Comparison of ENCODE assay signal across 8 cellular contexts in the genomic region with DNA sequence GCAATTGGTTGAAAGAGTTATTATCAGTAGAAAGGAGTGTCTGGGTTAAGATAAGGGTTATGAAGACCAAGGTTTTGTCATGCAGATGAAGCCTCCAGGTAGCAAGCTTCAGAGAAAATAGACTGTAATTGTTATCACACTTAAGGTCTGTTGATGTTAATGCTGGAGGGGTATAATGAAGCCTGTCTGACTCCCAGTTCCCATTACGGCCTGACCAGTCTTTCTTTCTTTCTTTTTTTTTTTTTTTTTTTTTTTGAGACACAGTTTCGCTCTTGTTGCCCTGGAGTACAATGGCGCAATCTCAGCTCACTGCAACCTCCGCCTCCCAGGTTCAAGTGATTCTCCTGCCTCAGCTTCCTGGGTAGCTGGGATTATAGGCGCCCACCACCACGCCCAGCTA. TPM values are rescaled to one million over a fixed set of nuclear protein-coding genes. Genes with fewer than 3 reads are reported as not detected.
A peak's percentile ranks its signal among the peaks of the same experiment; 100 is the strongest.
DNase-seq lines count a peak whose midpoint lies in the region; ATAC-seq, FAIRE-seq and TF ChIP-seq lines count a peak whose summit lies in the region.
"Not testable (repeated sequence)": the region's sequence is repeated elsewhere in the genome, so short reads cannot be mapped to it uniquely, and the experiment has no call there.

No MANE protein-coding gene starts in this region.

- H3K9ac ChIP-seq in HUES6 (ENCODE audit: low read length); H1 (replicated peaks in 1 of 4; ENCODE audit: extremely low read depth in 1 of 4, low read depth in 3 of 4, low read length in 3 of 4); iPS-15b (ENCODE audit: low read depth, low read length); mesendoderm (ENCODE audit: low read length): not testable (repeated sequence)

- not testable (repeated sequence) for H3F3A ChIP-seq in GM23338 (replicated peaks; ENCODE audit: low read depth)

- not testable (repeated sequence) for TF ChIP-seq RAD21 in H1 (IDR thresholded peaks at IDR 0.05 in 1 of 2, conservative IDR thresholded peaks at IDR 0.05 in 1 of 2; ENCODE audit: low read depth in 2 of 2, low read length in 2 of 2)

- not testable (repeated sequence) for H3K27me3 Mint-ChIP-seq in CD14-positive monocyte (ENCODE audit: low read depth in 3 of 3); GM23338 (ENCODE audit: insufficient read depth, low read depth, poor library complexity); WTC11 (ENCODE audit: low read depth)

- H3K27me3 ChIP-seq in GM23338 (ENCODE audit: insufficient read depth); HUES6 (ENCODE audit: control insufficient read depth, insufficient read depth, low read length); H1 (replicated peaks in 1 of 4; ENCODE audit: control insufficient read depth in 3 of 4, extremely low read depth in 1 of 4, insufficient read depth in 3 of 4, low read length in 3 of 4); iPS-15b (ENCODE audit: control insufficient read depth, insufficient read depth, low read length); mesendoderm (ENCODE audit: insufficient read depth, low read length, poor library complexity): not testable (repeated sequence)

- not testable (repeated sequence) for H3K36me3 ChIP-seq in GM23338 (ENCODE audit: insufficient read depth); HUES6 (ENCODE audit: control insufficient read depth, insufficient read depth, low read length); H1 (ENCODE audit: control insufficient read depth in 2 of 4, insufficient read depth in 4 of 4, low read length in 3 of 4); iPS-15b (ENCODE audit: control insufficient read depth, insufficient read depth, low read length); mesendoderm (ENCODE audit: control insufficient read depth, insufficient read depth, low read length)

- H3K23ac ChIP-seq in H1 (ENCODE audit: insufficient read length); mesendoderm (ENCODE audit: low read length): not testable (repeated sequence)

- not testable (repeated sequence) for H4K91ac ChIP-seq in H1 (replicated peaks; ENCODE audit: insufficient read length, low read length)

- H3K56ac ChIP-seq in H1 (replicated peaks; ENCODE audit: insufficient read length, low read depth, low read length); mesendoderm (ENCODE audit: low read length): not testable (repeated sequence)

- not testable (repeated sequence) for FAIRE-seq in H1 (lab: Jason Lieb, UNC)

- H3K4ac ChIP-seq in H1 (replicated peaks; ENCODE audit: insufficient read length, low read depth, low read length), result not testable (repeated sequence)
- H3K4ac ChIP-seq in mesendoderm (ENCODE audit: low read depth, low read length), result peak overlapping the region; percentile 3

- H3K27ac ChIP-seq in GM23338 (ENCODE audit: low read depth), result peak overlapping the region; percentile 67
- H3K27ac ChIP-seq in HUES6 (ENCODE audit: low read depth, low read length), result peak overlapping the region; percentile 44; the same call in 1 of the 2 replicates
- H3K27ac ChIP-seq in H1 (ENCODE audit: low read depth, low read length); mesendoderm (ENCODE audit: low read depth, low read length): not testable (repeated sequence)

- peak overlapping the region; percentile 35; the same call in 1 of the 2 replicates for H3K4me3 ChIP-seq in GM23338
- 0 out of 2 replicates have a peak overlapping the region, but pooled peaks have one; percentile 37 for H3K4me3 ChIP-seq in HUES6 (ENCODE audit: low read depth, low read length)
- H3K4me3 ChIP-seq in H1 (ENCODE audit: extremely low read depth in 1 of 4, insufficient read depth in 2 of 4, low read depth in 3 of 4, low read length in 4 of 4), result peak overlapping the region in 1 of 4 experiments; percentile 10; a peak in 1 of 8 replicates
- H3K4me3 ChIP-seq in iPS-15b (ENCODE audit: low read depth, low read length), result peak overlapping the region; percentile 23
- not testable (repeated sequence) for H3K4me3 ChIP-seq in mesendoderm (ENCODE audit: low read length)

- not testable (repeated sequence) for H3K4me1 Mint-ChIP-seq in CD14-positive monocyte
- H3K4me1 Mint-ChIP-seq in GM23338 (peaks cover 57% of the 10 kb centered on the region), WTC11 (peaks cover 65% of the 10 kb centered on the region)

- not testable (repeated sequence) for H3K9me2 ChIP-seq in GM23338 (ENCODE audit: insufficient read depth)

- peak overlapping the region in 4 of 7 donors; percentile 0 to 68 (median 60) for H3K27ac Mint-ChIP-seq in CD14-positive monocyte
- H3K27ac Mint-ChIP-seq in GM23338, result peak overlapping the region; percentile 44; the same call in 1 of the 2 replicates
- peak overlapping the region; percentile 70 for H3K27ac Mint-ChIP-seq in WTC11

- not testable (repeated sequence) for TF ChIP-seq EP300 in H1 (IDR thresholded peaks at IDR 0.05; ENCODE audit: borderline replicate concordance in 1 of 2, low read depth in 2 of 2, low read length in 2 of 2)

- not testable (repeated sequence) for H2BK12ac ChIP-seq in H1 (ENCODE audit: low read depth, low read length)

- not testable (repeated sequence) for H3K9me3 ChIP-seq in HUES6 (ENCODE audit: control insufficient read depth, insufficient read depth, low read depth, low read length); H1 (ENCODE audit: insufficient read depth in 2 of 2, low read depth in 1 of 2, low read length in 1 of 2); iPS-15b (ENCODE audit: control insufficient read depth, insufficient read depth, low read length)

- not testable (repeated sequence) for H2AFZ ChIP-seq in GM23338; H1 (ENCODE audit: low read length)

- H4K20me1 ChIP-seq in GM23338 (replicated peaks; ENCODE audit: insufficient read depth), result peaks cover 50% of the 10 kb centered on the region
- H4K20me1 ChIP-seq in H1 (replicated peaks in 1 of 2; ENCODE audit: control insufficient read depth in 1 of 2, insufficient read depth in 2 of 2, low read length in 2 of 2), result peaks cover 9 to 11% of the 10 kb centered on the region in 2 experiments

- not testable (repeated sequence) for H3K9me3 Mint-ChIP-seq in CD14-positive monocyte, GM23338, WTC11

- peaks cover 96% of the 10 kb centered on the region for H3K79me2 ChIP-seq in GM23338 (replicated peaks; ENCODE audit: insufficient read depth)
- H3K79me2 ChIP-seq in H1 (ENCODE audit: control insufficient read depth in 1 of 2, insufficient read depth in 2 of 2, low read length in 2 of 2), result peaks cover 0 to 89% of the 10 kb centered on the region in 2 experiments; a peak in 2 of 4 replicates
- peaks cover 40% of the 10 kb centered on the region for H3K79me2 ChIP-seq in mesendoderm (ENCODE audit: control insufficient read depth, insufficient read depth, low read length)

- not testable (repeated sequence) for H3K18ac ChIP-seq in H1 (ENCODE audit: extremely low read depth, low read length); mesendoderm (ENCODE audit: low read length)

- H3K14ac ChIP-seq in H1 (ENCODE audit: insufficient read length), result not testable (repeated sequence)

- POLR2A ChIA-PET in WTC11 (lab: Charles Lee), result interaction anchor here (0.6 to 0.7 kb wide), 5 partner anchors 62 to 1962 kb away, joined by 3 to 6 read pairs (median 4); a partner anchor contains a TSS
- POLR2A ChIA-PET in H1 (lab: Charles Lee; ENCODE audit: partially characterized antibody), result interaction anchor here (1.5 kb wide), 1 partner anchor 11 kb away, joined by 4 read pairs; no protein-coding TSS in a partner anchor

- CTCF ChIA-PET in WTC11 (lab: Charles Lee), result not testable (repeated sequence)
- CTCF ChIA-PET in H1 (lab: Charles Lee; ENCODE audit: partially characterized antibody), result interaction anchor here (0.8 kb wide), 1 partner anchor 14 kb away, joined by 3 read pairs; no protein-coding TSS in a partner anchor

- not testable (repeated sequence) for DNase-seq in CD14-positive monocyte (ENCODE audit: low spot score); WTC11 (ENCODE audit: low spot score); H1 (ENCODE audit: low read depth in 1 of 2, low spot score in 2 of 2)
- DNase-seq in GM23338 (ENCODE audit: low spot score) (peak; percentile 41), NCI-H748 (lab: John Stamatoyannopoulos, UW; ENCODE audit: unreplicated experiment) (peak; percentile 24), mesendoderm (peak; percentile 50)

- 33% methylated on average over 4 of the region's 6 CpGs; no CpG with 5 or more reads in 1 of the 2 experiments for WGBS in H1 (ENCODE audit: extremely low coverage in 1 of 2, insufficient coverage in 1 of 2, insufficient read length in 1 of 2, insufficient replicate concordance in 2 of 2, low coverage in 1 of 2, low lambda C conversion rate in 2 of 2, missing lambda C conversion rate in 1 of 2), 2 experiments
- no CpG with 5 or more reads among the region's 6 CpGs for WGBS in mesendoderm (ENCODE audit: extremely low coverage, insufficient coverage, low lambda C conversion rate)

- H2AK5ac ChIP-seq in H1 (ENCODE audit: low read depth, low read length); mesendoderm (ENCODE audit: low read length): not testable (repeated sequence)

- H3K36me3 Mint-ChIP-seq in CD14-positive monocyte; GM23338 (ENCODE audit: low read depth); WTC11: not testable (repeated sequence)

- TF ChIP-seq CTCF in CD14-positive monocyte (IDR thresholded peaks at IDR 0.05); GM23338 (conservative IDR thresholded peaks at IDR 0.05; ENCODE audit: low read depth in 2 of 2); WTC11 (IDR thresholded peaks at IDR 0.05); H1 (IDR thresholded peaks at IDR 0.05; ENCODE audit: control extremely low read depth in 1 of 3, insufficient read depth in 1 of 3, low read depth in 1 of 3, low read length in 3 of 3): not testable (repeated sequence)

- H3K23me2 ChIP-seq in H1 (ENCODE audit: low read depth, low read length), result not testable (repeated sequence)

- H3K79me1 ChIP-seq in H1 (ENCODE audit: low read depth, low read length); mesendoderm (ENCODE audit: low read length): not testable (repeated sequence)

- H3K4me2 ChIP-seq in GM23338, result peak overlapping the region; percentile 68
- peak overlapping the region in 1 of 2 experiments; percentile 53; a peak in 1 of 4 replicates for H3K4me2 ChIP-seq in H1 (ENCODE audit: insufficient read depth in 1 of 2, low read depth in 2 of 2, low read length in 2 of 2)
- not testable (repeated sequence) for H3K4me2 ChIP-seq in mesendoderm (ENCODE audit: low read length)

- H4K5ac ChIP-seq in H1 (ENCODE audit: insufficient read length, low read depth, low read length); mesendoderm (ENCODE audit: low read length): not testable (repeated sequence)

- not testable (repeated sequence) for H4K8ac ChIP-seq in H1 (ENCODE audit: extremely low read depth, insufficient read depth, low read length); mesendoderm (ENCODE audit: low read depth, low read length)

- H2BK120ac ChIP-seq in H1 (replicated peaks; ENCODE audit: low read depth, low read length); mesendoderm (ENCODE audit: low read depth, low read length): not testable (repeated sequence)

- H3K4me1 ChIP-seq in GM23338 (ENCODE audit: insufficient read depth), result peaks cover 57% of the 10 kb centered on the region
- H3K4me1 ChIP-seq in HUES6 (ENCODE audit: control insufficient read depth, insufficient read depth, low read length), result peaks cover 48% of the 10 kb centered on the region
- H3K4me1 ChIP-seq in H1 (replicated peaks in 1 of 4; ENCODE audit: control insufficient read depth in 3 of 4, insufficient read depth in 4 of 4, low read length in 3 of 4), result peaks cover 0 to 11% (median 4%) of the 10 kb centered on the region in 4 experiments; a peak in 5 of 7 replicates
- peaks cover 25% of the 10 kb centered on the region for H3K4me1 ChIP-seq in iPS-15b (ENCODE audit: control insufficient read depth, insufficient read depth, low read length)
- H3K4me1 ChIP-seq in mesendoderm (ENCODE audit: control insufficient read depth, low read depth, low read length), result not testable (repeated sequence)

- ATAC-seq in GM23338 (peak; percentile 76), WTC11 (peak; percentile 79)

- intact Hi-C loops in CD14-positive monocyte (cut with micrococcal nuclease), result not testable (repeated sequence)

- not testable (repeated sequence) for TF ChIP-seq POLR2A in H1 (IDR thresholded peaks at IDR 0.05; ENCODE audit: control extremely low read depth in 1 of 2, low read depth in 2 of 2, low read length in 2 of 2)

- H3K4me3 Mint-ChIP-seq in CD14-positive monocyte, result not testable (repeated sequence)
- H3K4me3 Mint-ChIP-seq in GM23338 (peak overlapping the region; percentile 44; the same call in 2 of the 3 replicates), WTC11 (peak overlapping the region; percentile 41)

- H2BK15ac ChIP-seq in H1 (ENCODE audit: low read length); mesendoderm (replicated peaks; ENCODE audit: low read depth): not testable (repeated sequence)

- H2BK20ac ChIP-seq in H1 (ENCODE audit: low read length), result not testable (repeated sequence)

- not testable (repeated sequence) for H2BK5ac ChIP-seq in H1 (ENCODE audit: low read depth, low read length); mesendoderm (ENCODE audit: low read length)

RNA-seq across cellular contexts. Expression of a gene that starts 25.2 kb away (rescaled TPM):
- polyA plus RNA-seq in CD14-positive monocyte, result 100 to 1,000 TPM; 141 to 150 TPM
- 117 and 135 TPM in 2 replicates for total RNA-seq in GM23338 (2014; rRNA removed; shearing (Covaris generic))
- polyA plus RNA-seq in GM23338 (2016; fragmentation: Nextera tagmentation; extraction: Ambion mirVana), result 814 and 823 TPM in 2 replicates
- total RNA-seq in WTC11 (2021), result 310 to 327 TPM (median 323 TPM) in 3 replicates
- total RNA-seq in H1 (2021; fragmentation: NEBNext Ultra II Directional; extraction: Animal tissue kit (Norgen Biotek cat#: 25700)), result 315 and 320 TPM in 2 replicates
- polyA plus RNA-seq in H1 (2011; rRNA removed), result 40.4 and 55.7 TPM in 2 replicates
- 203 TPM for polyA plus RNA-seq in H1 (2011; cell fraction: cytosol; rRNA removed)
- 20.1 TPM for polyA plus RNA-seq in H1 (2011; cell fraction: nucleus; rRNA removed)
- 172 to 409 TPM (median 203 TPM) in 4 replicates for polyA plus RNA-seq in H1 (2012, experiment 1 of 2)
- polyA plus RNA-seq in H1 (2012, experiment 2 of 2), result 175 TPM
- 799 TPM for polyA plus RNA-seq in H1 (2013, experiment 1 of 2)
- polyA plus RNA-seq in H1 (2013, experiment 2 of 2), result 801 TPM
- polyA minus RNA-seq in H1 (2011; rRNA and poly(A)+ RNA removed), result 3.9 and 5.0 TPM in 2 replicates
- polyA minus RNA-seq in H1 (2011; cell fraction: cytosol; rRNA and poly(A)+ RNA removed), result 46.1 TPM
- 9.2 TPM for polyA minus RNA-seq in H1 (2011; cell fraction: nucleus; rRNA and poly(A)+ RNA removed)
- polyA plus RNA-seq in mesendoderm (2013, experiment 1 of 2), result 1,122 TPM
- polyA plus RNA-seq in mesendoderm (2013, experiment 2 of 2), result 1,116 TPM
